ENCODE assay signal across 1 cellular context in genomic region chr4:139171878-139172691, GRCh38.
TF ChIP-seq lines count a peak whose summit lies in the region.

No MANE protein-coding gene starts in this region.

TF ChIP-seq in IMR-90, 13 proteins besides CTCF, POLR2A, EP300 and RAD21 (continued from another document):
- TF ChIP-seq RFX5 (IDR thresholded peaks at IDR 0.05; ENCODE audit: low read depth, low read length): no peak
- TF ChIP-seq NFE2L2 (IDR thresholded peaks at IDR 0.05; ENCODE audit: low read depth, low read length): no peak
- TF ChIP-seq BHLHE40 (IDR thresholded peaks at IDR 0.05; ENCODE audit: low read depth, low read length): no peak
- no peak for TF ChIP-seq MAZ (IDR thresholded peaks at IDR 0.05; ENCODE audit: borderline replicate concordance, low read depth, low read length)
- no peak for TF ChIP-seq MXI1 (IDR thresholded peaks at IDR 0.05; ENCODE audit: borderline replicate concordance, low read depth, low read length)
- TF ChIP-seq RCOR1 (IDR thresholded peaks at IDR 0.05; ENCODE audit: insufficient replicate concordance, low read length): no peak
- peak; percentile 42; the same call in 1 of the 2 replicates for TF ChIP-seq CEBPB (IDR thresholded peaks at IDR 0.05; ENCODE audit: low read depth, low read length)
- 0 out of 2 replicates have a peak, but pooled peaks have one; percentile 23 for TF ChIP-seq FOS (IDR thresholded peaks at IDR 0.05; ENCODE audit: low read depth, low read length)
